In the genomic region with DNA sequence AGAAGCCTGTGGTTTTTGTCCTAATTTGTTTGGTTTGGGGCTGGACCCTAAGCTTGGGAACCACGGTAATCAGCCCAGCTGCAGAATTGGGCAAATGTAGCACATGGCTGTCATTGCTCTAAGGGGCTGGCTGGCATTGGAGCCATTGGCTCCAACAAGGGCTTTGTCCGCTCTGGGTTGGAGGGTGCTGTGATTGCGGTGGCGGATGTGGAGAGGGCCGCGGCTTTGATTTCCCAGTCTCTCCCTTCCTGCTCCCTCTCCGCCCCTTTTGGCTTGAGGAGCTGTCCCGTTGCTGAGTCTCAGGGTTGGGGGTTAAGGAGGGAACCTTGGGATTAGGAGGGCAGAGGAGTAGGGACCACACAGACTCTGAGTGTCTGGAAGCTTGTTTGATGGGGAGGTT, we compare ENCODE assay signal across 36 cellular contexts.
"Had no signal": no experiment of that assay in that cellular context is flagged by ENCODE, and none has a peak within 500 bp of the region (broad histone marks: within the 10 kb centered on the region; RNA-seq: fewer than 3 reads in every experiment).

No MANE protein-coding gene starts in this region.

- H3K36me3 Mint-ChIP-seq: activated CD4-positive, alpha-beta memory T cell treated with anti-CD3 and anti-CD28 coated beads for 36 hours; activated naive CD4-positive, alpha-beta T cell treated with anti-CD3 and anti-CD28 coated beads, Interleukin-2, amount 50 U/mL, for 72 hours; activated naive CD8-positive, alpha-beta T cell treated with anti-CD3 and anti-CD28 coated beads for 36 hours; brain had no signal

- DNase-seq: activated CD4-positive, alpha-beta memory T cell treated with anti-CD3 and anti-CD28 coated beads for 36 hours; activated CD4-positive, alpha-beta T cell treated with anti-CD3 and anti-CD28 coated beads for 4 hours; activated CD4-positive, alpha-beta T cell treated with anti-CD3 and anti-CD28 coated beads, Interleukin-2, amount 10 ng/mL, durations not matched to agents 24 days and 14 days; activated CD4-positive, alpha-beta T cell treated with anti-CD3 and anti-CD28 coated beads, Interleukin-2, amount 50 U/mL, for 1 hour; activated CD4-positive, alpha-beta T cell treated with anti-CD3 and anti-CD28 coated beads, Interleukin-2, amount 50 U/mL, for 4 hours; activated CD4-positive, CD25-positive, alpha-beta regulatory T cell; activated CD8-positive, alpha-beta memory T cell treated with anti-CD3 and anti-CD28 coated beads, Interleukin-2, amount 50 U/mL, for 4 hours; activated CD8-positive, alpha-beta T cell treated with anti-CD3 and anti-CD28 coated beads for 36 hours; activated effector memory CD4-positive, alpha-beta T cell treated with anti-CD3 and anti-CD28 coated beads, Interleukin-2, amount 50 U/mL, for 16 hours; activated gamma-delta T cell treated with Interleukin-2 at 50 U/mL for 16 hours; activated naive CD4-positive, alpha-beta T cell; activated naive CD4-positive, alpha-beta T cell treated with anti-CD3 and anti-CD28 coated beads for 36 hours; activated naive CD4-positive, alpha-beta T cell treated with anti-CD3 and anti-CD28 coated beads, Interleukin-2, amount 50 U/mL, for 16 hours; activated naive CD8-positive, alpha-beta T cell treated with anti-CD3 and anti-CD28 coated beads for 36 hours; activated T-cell treated with anti-CD3 and anti-CD28 coated beads for 4 hours; activated T-cell treated with anti-CD3 and anti-CD28 coated beads, Interleukin-2, amount 50 U/mL, for 1 hour; activated T-cell treated with anti-CD3 and anti-CD28 coated beads, Interleukin-2, amount 50 U/mL, for 4 hours; activated T-cell treated with anti-CD3 and anti-CD28 coated beads, Interleukin-2, amount 50 U/mL, for 72 hours; adrenal gland; amniotic stem cell; central memory CD4-positive, alpha-beta T cell; T-helper 1 cell; T-helper 2 cell; T-helper 9 cell had no signal

- H3K4me1 Mint-ChIP-seq: activated CD4-positive, alpha-beta T cell treated with anti-CD3 and anti-CD28 coated beads, Interleukin-2, amount 10 ng/mL, durations not matched to agents 24 days and 14 days; activated naive CD8-positive, alpha-beta T cell treated with anti-CD3 and anti-CD28 coated beads for 36 hours; activated T-helper 17 cell treated with anti-CD3 and anti-CD28 coated beads, Interleukin-2, amount 50 U/mL, for 72 hours had no signal

- H3K36me3 ChIP-seq: adrenal gland, ascending aorta, cardiac muscle cell had no signal

- H3K27me3 Mint-ChIP-seq: activated CD4-positive, alpha-beta memory T cell treated with anti-CD3 and anti-CD28 coated beads for 36 hours; activated CD8-positive, alpha-beta T cell treated with anti-CD3 and anti-CD28 coated beads for 36 hours; activated naive CD8-positive, alpha-beta T cell treated with anti-CD3 and anti-CD28 coated beads for 36 hours; activated T-helper 17 cell treated with anti-CD3 and anti-CD28 coated beads, Interleukin-2, amount 50 U/mL, for 72 hours had no signal

- H3K4me1 ChIP-seq: ascending aorta had no signal

- H3K9me3 Mint-ChIP-seq: activated CD4-positive, alpha-beta memory T cell treated with anti-CD3 and anti-CD28 coated beads for 36 hours; activated CD4-positive, alpha-beta T cell treated with anti-CD3 and anti-CD28 coated beads, Interleukin-2, amount 10 ng/mL, durations not matched to agents 24 days and 14 days; activated CD8-positive, alpha-beta T cell treated with anti-CD3 and anti-CD28 coated beads for 36 hours; activated naive CD4-positive, alpha-beta T cell treated with anti-CD3 and anti-CD28 coated beads for 36 hours; activated naive CD4-positive, alpha-beta T cell treated with anti-CD3 and anti-CD28 coated beads, Interleukin-2, amount 50 U/mL, for 72 hours; activated naive CD8-positive, alpha-beta T cell treated with anti-CD3 and anti-CD28 coated beads for 36 hours; activated T-cell treated with anti-CD3 and anti-CD28 coated beads, Interleukin-2, amount 50 U/mL, for 4 hours; activated T-cell treated with anti-CD3 and anti-CD28 coated beads, Interleukin-2, amount 50 U/mL, for 72 hours; activated T-helper 1 cell treated with anti-CD3 and anti-CD28 coated beads, Interleukin-12 subunit alpha, Interleukin-12 subunit beta, Interleukin-2, Interleukin-4 antibody, amounts not matched to agents 30 ng/mL and 10 ng/mL and 1 ng/mL, durations not matched to agents 14 hours and 24 hours and 36 hours; T-helper 1 cell treated with Interleukin-12 subunit alpha and Interleukin-12 subunit beta and Interleukin-4 antibody, amounts not matched to agents 30 μg/mL and 1 μg/mL, for 36 hours; T-helper 2 cell treated with Interferon-gamma antibody and Interleukin-4, amounts not matched to agents 5 μg/mL and 100 μg/mL, for 36 hours had no signal

- H3K9me3 ChIP-seq: adrenal gland, ascending aorta had no signal

- H3K27ac ChIP-seq: adrenal gland, ascending aorta, cardiac muscle cell, VCaP had no signal

- H3K4me3 ChIP-seq: adrenal gland, ascending aorta, cardiac muscle cell had no signal

- H3K4me3 Mint-ChIP-seq: activated CD4-positive, alpha-beta memory T cell treated with anti-CD3 and anti-CD28 coated beads for 36 hours; activated CD4-positive, alpha-beta T cell treated with anti-CD3 and anti-CD28 coated beads, Interleukin-2, amount 10 ng/mL, durations not matched to agents 24 days and 14 days; activated CD8-positive, alpha-beta T cell treated with anti-CD3 and anti-CD28 coated beads for 36 hours; activated naive CD4-positive, alpha-beta T cell treated with anti-CD3 and anti-CD28 coated beads for 36 hours; activated naive CD8-positive, alpha-beta T cell treated with anti-CD3 and anti-CD28 coated beads for 36 hours; activated T-cell treated with anti-CD3 and anti-CD28 coated beads, Interleukin-2, amount 50 U/mL, for 4 hours; activated T-cell treated with anti-CD3 and anti-CD28 coated beads, Interleukin-2, amount 50 U/mL, for 72 hours; activated T-helper 1 cell treated with anti-CD3 and anti-CD28 coated beads, Interleukin-12 subunit alpha, Interleukin-12 subunit beta, Interleukin-2, Interleukin-4 antibody, amounts not matched to agents 30 ng/mL and 10 ng/mL and 1 ng/mL, durations not matched to agents 14 hours and 24 hours and 36 hours; activated T-helper 17 cell treated with anti-CD3 and anti-CD28 coated beads, Interleukin-2, amount 50 U/mL, for 72 hours; brain; T-helper 1 cell treated with Interleukin-12 subunit alpha and Interleukin-12 subunit beta and Interleukin-4 antibody, amounts not matched to agents 30 μg/mL and 1 μg/mL, for 36 hours; T-helper 2 cell treated with Interferon-gamma antibody and Interleukin-4, amounts not matched to agents 5 μg/mL and 100 μg/mL, for 36 hours; WTC11 had no signal

- H3K27me3 ChIP-seq: adrenal gland, ascending aorta, cardiac muscle cell had no signal

- FAIRE-seq: bronchial epithelial cell, TTC549 had no signal

- H3K27ac Mint-ChIP-seq: activated CD4-positive, alpha-beta memory T cell treated with anti-CD3 and anti-CD28 coated beads for 36 hours; activated CD4-positive, alpha-beta T cell treated with anti-CD3 and anti-CD28 coated beads, Interleukin-2, amount 10 ng/mL, durations not matched to agents 24 days and 14 days; activated CD8-positive, alpha-beta T cell treated with anti-CD3 and anti-CD28 coated beads for 36 hours; activated naive CD4-positive, alpha-beta T cell treated with anti-CD3 and anti-CD28 coated beads for 36 hours; activated naive CD8-positive, alpha-beta T cell treated with anti-CD3 and anti-CD28 coated beads for 36 hours; activated T-cell treated with anti-CD3 and anti-CD28 coated beads, Interleukin-2, amount 50 U/mL, for 72 hours; activated T-helper 1 cell treated with anti-CD3 and anti-CD28 coated beads, Interleukin-12 subunit alpha, Interleukin-12 subunit beta, Interleukin-2, Interleukin-4 antibody, amounts not matched to agents 30 ng/mL and 10 ng/mL and 1 ng/mL, durations not matched to agents 14 hours and 24 hours and 36 hours; activated T-helper 17 cell treated with anti-CD3 and anti-CD28 coated beads, Interleukin-2, amount 50 U/mL, for 72 hours; T-helper 1 cell treated with Interleukin-12 subunit alpha and Interleukin-12 subunit beta and Interleukin-4 antibody, amounts not matched to agents 30 μg/mL and 1 μg/mL, for 36 hours; T-helper 2 cell treated with Interferon-gamma antibody and Interleukin-4, amounts not matched to agents 5 μg/mL and 100 μg/mL, for 36 hours; WTC11 had no signal
